Comparison of ENCODE assay signal across 28 cellular contexts in genomic region chr4:100306018-100306417, GRCh38.
DNase-seq lines count a peak whose midpoint lies in the region; ATAC-seq, FAIRE-seq and TF ChIP-seq lines count a peak whose summit lies in the region.
"Had no signal": no experiment of that assay in that cellular context is flagged by ENCODE, and none has a peak within 500 bp of the region (broad histone marks: within the 10 kb centered on the region; RNA-seq: fewer than 3 reads in every experiment).

No MANE protein-coding gene starts in this region.

- H3K4me1 ChIP-seq in astrocyte (ENCODE audit: insufficient read depth, low read length) (no peaks in the 10 kb centered on the region), HAP-1 (peaks cover 18% of the 10 kb centered on the region)
- H3K4me1 ChIP-seq: BE2C had no signal

- H3K27me3 Mint-ChIP-seq in HFFc6 (ENCODE audit: insufficient read depth) = no peaks in the 10 kb centered on the region
- no peaks in the 10 kb centered on the region for H3K27me3 Mint-ChIP-seq in astrocyte (ENCODE audit: low read depth, unreplicated experiment)

- H3K9ac ChIP-seq in astrocyte (ENCODE audit: low read length) = no peak overlapping the region

- H4K20me1 ChIP-seq in astrocyte (ENCODE audit: insufficient read depth, low read length) = no peaks in the 10 kb centered on the region

- DNase-seq in HFFc6 (peak; percentile 49), astrocyte (ENCODE audit: low read depth) (peak; percentile 53), foreskin fibroblast (peak; percentile 26 to 51), stromal cell of bone marrow (ENCODE audit: low read depth) (peak; percentile 73), HAP-1 (ENCODE audit: low spot score in 2 of 2) (no peak), GOT3 (lab: John Stamatoyannopoulos, UW) (no peak)
- DNase-seq: activated naive CD4-positive, alpha-beta T cell; activated T-cell treated with anti-CD3 and anti-CD28 coated beads, Interleukin-2, amount 50 U/mL, for 4 hours; amniotic stem cell; BE2C; caudate nucleus; COR-L47; DND-41; dorsolateral prefrontal cortex; left cardiac atrium; naive B cell; NCI-H1436 treated with DMSO at 0.1 percent for 48 hours; NCI-H748 treated with DMSO at 0.1 percent for 48 hours; nucleus accumbens; retina; stimulated activated CD4-positive, alpha-beta T cell treated with anti-CD3 and anti-CD28 coated beads, Interleukin-4, amount 100 ng/mL, for 24 hours; stimulated activated naive CD8-positive, alpha-beta T cell treated with anti-CD3 and anti-CD28 coated beads, Interleukin-15, Interleukin-2, amounts not matched to agents 100 U/mL and 50 U/mL, for 24 hours; T-helper 9 cell had no signal

- H3K9me3 ChIP-seq in astrocyte (ENCODE audit: insufficient read depth, low read depth, low read length) (no peaks in the 10 kb centered on the region), HAP-1 (no peaks in the 10 kb centered on the region)
- H3K9me3 ChIP-seq: BE2C, tibial nerve had no signal

- H3K4me3 Mint-ChIP-seq in HFFc6 (no peak overlapping the region), astrocyte (ENCODE audit: unreplicated experiment) (no peak overlapping the region)
- H3K4me3 Mint-ChIP-seq: activated T-cell treated with anti-CD3 and anti-CD28 coated beads, Interleukin-2, amount 50 U/mL, for 4 hours; memory B cell; naive B cell had no signal

- H3K79me2 ChIP-seq in astrocyte (ENCODE audit: insufficient read depth, low read length) = no peaks in the 10 kb centered on the region

- H3K4me1 Mint-ChIP-seq in HFFc6 (ENCODE audit: low read depth) = peaks cover 13% of the 10 kb centered on the region
- no peaks in the 10 kb centered on the region for H3K4me1 Mint-ChIP-seq in astrocyte (ENCODE audit: low read depth, unreplicated experiment)
- H3K4me1 Mint-ChIP-seq: memory B cell, naive B cell had no signal

- H2AFZ ChIP-seq in astrocyte (ENCODE audit: low read depth, low read length) = no peak overlapping the region

- H3K36me3 ChIP-seq in astrocyte (ENCODE audit: insufficient read depth, low read length) (no peaks in the 10 kb centered on the region), HAP-1 (replicated peaks) (no peaks in the 10 kb centered on the region)
- H3K36me3 ChIP-seq: BE2C, tibial nerve had no signal

- no peak for ATAC-seq in GM21619 (IDR thresholded peaks at IDR 0.05; ENCODE audit: unreplicated experiment)
- ATAC-seq: activated CD4-positive, CD25-positive, alpha-beta regulatory T cell treated with anti-CD3 and anti-CD28 coated beads, Interleukin-2, amount 50 U/mL, for 24 hours; activated T-cell treated with anti-CD3 and anti-CD28 coated beads, Interleukin-2, amount 50 U/mL, for 4 hours; left cardiac atrium; stimulated activated naive CD8-positive, alpha-beta T cell treated with anti-CD3 and anti-CD28 coated beads, Interleukin-15, Interleukin-2, amounts not matched to agents 100 U/mL and 50 U/mL, for 24 hours had no signal

- H3K27me3 ChIP-seq in astrocyte (ENCODE audit: insufficient read depth, low read length) (no peaks in the 10 kb centered on the region), HAP-1 (ENCODE audit: low read depth) (no peaks in the 10 kb centered on the region)
- H3K27me3 ChIP-seq: BE2C, dorsolateral prefrontal cortex, tibial nerve had no signal

- H3K36me3 Mint-ChIP-seq in HFFc6 (ENCODE audit: low read depth) (no peaks in the 10 kb centered on the region), astrocyte (ENCODE audit: low read depth, unreplicated experiment) (no peaks in the 10 kb centered on the region)
- H3K36me3 Mint-ChIP-seq: memory B cell, naive B cell had no signal

- H3K27ac Mint-ChIP-seq in HFFc6 (peak overlapping the region; percentile 67), astrocyte (ENCODE audit: unreplicated experiment) (no peak overlapping the region)
- H3K27ac Mint-ChIP-seq: memory B cell had no signal

- no peaks in the 10 kb centered on the region for H3K9me3 Mint-ChIP-seq in HFFc6
- no peaks in the 10 kb centered on the region for H3K9me3 Mint-ChIP-seq in astrocyte (ENCODE audit: unreplicated experiment)
- H3K9me3 Mint-ChIP-seq: activated T-cell treated with anti-CD3 and anti-CD28 coated beads, Interleukin-2, amount 50 U/mL, for 4 hours; memory B cell had no signal

- no peak for FAIRE-seq in astrocyte (lab: Jason Lieb, UNC)
- FAIRE-seq: GM12892 had no signal

- H3K4me3 ChIP-seq in astrocyte (ENCODE audit: insufficient read depth, low read depth, low read length) = no peak overlapping the region
- no peak overlapping the region for H3K4me3 ChIP-seq in foreskin fibroblast (ENCODE audit: low read depth in 1 of 2, low read length in 2 of 2)
- H3K4me3 ChIP-seq in HAP-1 = no peak overlapping the region
- H3K4me3 ChIP-seq: dorsolateral prefrontal cortex, tibial nerve had no signal

- no peak overlapping the region for H3K4me2 ChIP-seq in astrocyte (ENCODE audit: low read length)

- no peak for TF ChIP-seq CTCF in HFFc6 (IDR thresholded peaks at IDR 0.05)
- no peak for TF ChIP-seq CTCF in astrocyte (IDR thresholded peaks at IDR 0.05; ENCODE audit: insufficient read depth, low read depth, low read length)
- no peak for TF ChIP-seq CTCF in foreskin fibroblast (IDR thresholded peaks at IDR 0.05; ENCODE audit: low read depth, low read length)

- no peak overlapping the region for H3K27ac ChIP-seq in astrocyte (ENCODE audit: low read depth, low read length)
- H3K27ac ChIP-seq: dorsolateral prefrontal cortex, tibial nerve had no signal

- in situ Hi-C loops in HAP-1 (cut with MboI; ENCODE audit: low sequenced_read_pairs) = no loop called here

Comparison
In these comparisons a context has a peak if more than half of its experiments do, and no peak if none do; other contexts are left out.
1. DNase-seq: peak in HFFc6 (single experiment), astrocyte (single experiment), foreskin fibroblast (2 of 2) and stromal cell of bone marrow (single experiment); none in HAP-1 (0 of 2) and GOT3 (single experiment).